In genomic region chr1:38444311-38444710, GRCh38 we compare ENCODE assay signal across 1 cellular context.
TF ChIP-seq lines count a peak whose summit lies in the region.

No MANE protein-coding gene starts in this region.

TF ChIP-seq in GM23338, 12 proteins besides CTCF, POLR2A, EP300 and RAD21 (continued from another document):
- no peak for TF ChIP-seq ZNF462 (CRISPR knock-in tag; IDR thresholded peaks at IDR 0.05)
